ENCODE assay signal across 19 cellular contexts in genomic region chr16:63816304-63816703, GRCh38.
A peak's percentile ranks its signal among the peaks of the same experiment; 100 is the strongest.
DNase-seq lines count a peak whose midpoint lies in the region; ATAC-seq lines count a peak whose summit lies in the region.
"Had no signal": no experiment of that assay in that cellular context is flagged by ENCODE, and none has a peak within 500 bp of the region (broad histone marks: within the 10 kb centered on the region; RNA-seq: fewer than 3 reads in every experiment).

No MANE protein-coding gene starts in this region.

- no peak for ATAC-seq in HG02885 (IDR thresholded peaks at IDR 0.05; ENCODE audit: poor library complexity, unreplicated experiment)
- ATAC-seq: HCT116, Right ventricle myocardium inferior had no signal

- H3K4me3 ChIP-seq in neuron (ENCODE audit: low read length), result no peak overlapping the region
- H3K4me3 ChIP-seq: PC-9, SJCRH30 had no signal

- H3K36me3 ChIP-seq in neuron (ENCODE audit: insufficient read depth, low read length), result no peaks in the 10 kb centered on the region
- H3K36me3 ChIP-seq: SJCRH30 had no signal

- H3K27me3 ChIP-seq in neuron (ENCODE audit: insufficient read depth, low read length), result no peaks in the 10 kb centered on the region
- H3K27me3 ChIP-seq: SJCRH30 had no signal

- no peaks in the 10 kb centered on the region for H3K9me3 ChIP-seq in neuron (ENCODE audit: low read length)
- H3K9me3 ChIP-seq: SJCRH30 had no signal

- DNase-seq in DMS 273 (lab: John Stamatoyannopoulos, UW; ENCODE audit: unreplicated experiment), result peak; percentile 4
- DNase-seq in DMS 273 treated with DMSO at 0.1 percent for 48 hours (lab: John Stamatoyannopoulos, UW), result no peak
- DNase-seq in epidermal melanocyte (ENCODE audit: insufficient read length, low spot score), result peak; percentile 20
- peak; percentile 7 for DNase-seq in inferior parietal cortex (ENCODE audit: extremely low spot score)
- DNase-seq in NCI-H748 treated with DMSO at 0.1 percent for 48 hours (lab: John Stamatoyannopoulos, UW), result no peak
- DNase-seq in T-helper 9 cell, result no peak
- DNase-seq: DMS53, NCI-H1092, NCI-H1436, NCI-H187, NCI-H2081 treated with DMSO at 0.1 percent for 48 hours, NCI-H524, NCI-H774, PC-9, SJCRH30 had no signal

- peaks cover 9% of the 10 kb centered on the region for H3K4me1 ChIP-seq in neuron (ENCODE audit: insufficient read depth, low read length)
- H3K4me1 ChIP-seq: SJCRH30 had no signal

- peak overlapping the region; percentile 20 for H2AFZ ChIP-seq in neuron (ENCODE audit: low read depth, low read length)
- H2AFZ ChIP-seq: PC-9 had no signal

Comparison
In these comparisons a context has a peak if more than half of its experiments do, and no peak if none do; other contexts are left out.
1. DNase-seq: peak in DMS 273 (single experiment), epidermal melanocyte (single experiment) and inferior parietal cortex (single experiment); none in DMS 273 treated with DMSO at 0.1 percent for 48 hours (single experiment), NCI-H748 treated with DMSO at 0.1 percent for 48 hours (single experiment) and T-helper 9 cell (single experiment).